ENCODE assay signal across 1 cellular context in the genomic region with DNA sequence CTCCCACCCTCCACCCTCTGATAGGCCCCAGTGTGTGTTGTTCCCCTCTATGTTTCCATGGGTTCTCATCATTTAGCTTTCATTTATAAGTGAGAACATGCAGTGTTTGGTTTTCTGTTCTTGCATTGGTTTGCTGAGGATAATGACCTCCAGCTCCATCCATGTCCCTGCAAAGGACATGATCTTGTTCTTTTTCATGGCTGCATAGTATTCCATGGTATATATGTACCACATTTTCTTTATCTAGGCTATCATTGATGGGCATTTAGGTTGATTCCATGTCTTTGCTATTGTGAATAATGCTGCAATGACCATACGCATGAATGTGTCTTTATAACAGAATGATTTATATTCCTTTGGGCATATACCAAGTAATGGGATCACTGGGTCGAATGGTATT. TPM values are rescaled to one million over a fixed set of nuclear protein-coding genes. Genes with fewer than 3 reads are reported as not detected.
"Had no signal": no experiment of that assay in that cellular context is flagged by ENCODE, and none has a peak within 500 bp of the region (broad histone marks: within the 10 kb centered on the region; RNA-seq: fewer than 3 reads in every experiment).

No MANE protein-coding gene starts in this region.

RNA-seq across cellular contexts. Expression of gene STC2, which starts 59.1 kb away (rescaled TPM):
- total RNA-seq: OCI-LY7 had no signal
